35 cellular contexts compared by ENCODE assay signal in genomic region chr2:241974096-241974495, GRCh38.
"Had no signal": no experiment of that assay in that cellular context is flagged by ENCODE, and none has a peak within 500 bp of the region (broad histone marks: within the 10 kb centered on the region; RNA-seq: fewer than 3 reads in every experiment).

No MANE protein-coding gene starts in this region.

- H3K36me3 ChIP-seq: adrenal gland had no signal

- H3K4me3 ChIP-seq: adrenal gland, body of pancreas, coronary artery, dorsolateral prefrontal cortex had no signal

- ATAC-seq: activated CD4-positive, CD25-positive, alpha-beta regulatory T cell treated with anti-CD3 and anti-CD28 coated beads, Interleukin-2, amount 50 U/mL, for 24 hours; activated CD8-positive, alpha-beta T cell treated with anti-CD3 and anti-CD28 coated beads for 36 hours; activated naive CD8-positive, alpha-beta T cell treated with anti-CD3 and anti-CD28 coated beads, Interleukin-2, amount 50 U/mL, for 24 hours; body of pancreas; esophagus mucosa; T-helper 17 cell had no signal

- H3K4me1 ChIP-seq: adrenal gland had no signal

- FAIRE-seq: frontal cortex had no signal

- H3K9me3 ChIP-seq: adrenal gland, body of pancreas had no signal

- H3K4me3 Mint-ChIP-seq: activated B cell treated with CpG ODN at 0.5 μM for 24 hours; activated CD8-positive, alpha-beta T cell treated with anti-CD3 and anti-CD28 coated beads for 36 hours; activated naive CD4-positive, alpha-beta T cell treated with anti-CD3 and anti-CD28 coated beads for 36 hours; activated naive CD4-positive, alpha-beta T cell treated with anti-CD3 and anti-CD28 coated beads, Interleukin-2, amount 50 U/mL, for 24 hours; activated naive CD8-positive, alpha-beta T cell treated with anti-CD3 and anti-CD28 coated beads for 36 hours; activated naive CD8-positive, alpha-beta T cell treated with anti-CD3 and anti-CD28 coated beads, Interleukin-2, amount 50 U/mL, for 24 hours; activated T-helper 1 cell treated with anti-CD3 and anti-CD28 coated beads, Interleukin-12 subunit alpha, Interleukin-12 subunit beta, Interleukin-2, Interleukin-4 antibody, amounts not matched to agents 30 ng/mL and 10 ng/mL and 1 ng/mL, durations not matched to agents 14 hours and 24 hours and 36 hours; dendritic cell treated with granulocyte-macrophage colony-stimulating factor and Interleukin-4, amounts not matched to agents 40 ng/mL and 50 ng/mL, for 4 days; endodermal cell; T-helper 17 cell; T-helper 2 cell treated with Interferon-gamma antibody and Interleukin-4, amounts not matched to agents 5 μg/mL and 100 μg/mL, for 36 hours had no signal

- H3K27ac ChIP-seq: adrenal gland, body of pancreas, coronary artery, dorsolateral prefrontal cortex, WERI-Rb-1 had no signal

- H3K9me3 Mint-ChIP-seq: activated B cell treated with CpG ODN at 0.5 μM for 24 hours; activated CD8-positive, alpha-beta T cell treated with anti-CD3 and anti-CD28 coated beads for 36 hours; activated naive CD4-positive, alpha-beta T cell treated with anti-CD3 and anti-CD28 coated beads, Interleukin-2, amount 50 U/mL, for 24 hours; activated naive CD8-positive, alpha-beta T cell treated with anti-CD3 and anti-CD28 coated beads, Interleukin-2, amount 50 U/mL, for 24 hours; activated T-helper 1 cell treated with anti-CD3 and anti-CD28 coated beads, Interleukin-12 subunit alpha, Interleukin-12 subunit beta, Interleukin-2, Interleukin-4 antibody, amounts not matched to agents 30 ng/mL and 10 ng/mL and 1 ng/mL, durations not matched to agents 14 hours and 24 hours and 36 hours; activated T-helper 2 cell treated with anti-CD3 and anti-CD28 coated beads, Interferon-gamma antibody, Interleukin-2, Interleukin-4, amounts not matched to agents 10 μg/mL and 5 μg/mL and 100 μg/mL, durations not matched to agents 14 hours and 24 hours and 36 hours; endodermal cell; T-helper 2 cell treated with Interferon-gamma antibody and Interleukin-4, amounts not matched to agents 5 μg/mL and 100 μg/mL, for 36 hours had no signal

- H3K27me3 Mint-ChIP-seq: activated B cell treated with CpG ODN at 0.5 μM for 24 hours; activated CD8-positive, alpha-beta T cell treated with anti-CD3 and anti-CD28 coated beads for 36 hours; activated naive CD4-positive, alpha-beta T cell treated with anti-CD3 and anti-CD28 coated beads, Interleukin-2, amount 50 U/mL, for 24 hours; activated naive CD8-positive, alpha-beta T cell treated with anti-CD3 and anti-CD28 coated beads for 36 hours; activated naive CD8-positive, alpha-beta T cell treated with anti-CD3 and anti-CD28 coated beads, Interleukin-2, amount 50 U/mL, for 24 hours; dendritic cell treated with granulocyte-macrophage colony-stimulating factor and Interleukin-4, amounts not matched to agents 40 ng/mL and 50 ng/mL, for 4 days; T-helper 17 cell had no signal

- H3K27me3 ChIP-seq: adrenal gland, body of pancreas, dorsolateral prefrontal cortex had no signal

- DNase-seq: activated B cell treated with CpG ODN at 0.5 μM for 24 hours; activated CD4-positive, alpha-beta T cell treated with anti-CD3 and anti-CD28 coated beads for 48 hours; activated CD4-positive, alpha-beta T cell treated with anti-CD3 and anti-CD28 coated beads, Interleukin-2, amount 50 U/mL, for 1 hour; activated CD4-positive, alpha-beta T cell treated with anti-CD3 and anti-CD28 coated beads, Interleukin-2, amount 50 U/mL, for 48 hours; activated CD8-positive, alpha-beta memory T cell treated with anti-CD3 and anti-CD28 coated beads for 24 hours; activated CD8-positive, alpha-beta memory T cell treated with anti-CD3 and anti-CD28 coated beads, Interleukin-2, amount 50 U/mL, for 4 hours; activated CD8-positive, alpha-beta T cell treated with anti-CD3 and anti-CD28 coated beads for 36 hours; activated effector memory CD4-positive, alpha-beta T cell treated with anti-CD3 and anti-CD28 coated beads, Interleukin-2, amount 50 U/mL, for 16 hours; activated naive CD4-positive, alpha-beta T cell treated with anti-CD3 and anti-CD28 coated beads for 36 hours; activated naive CD8-positive, alpha-beta T cell treated with anti-CD3 and anti-CD28 coated beads for 36 hours; activated naive CD8-positive, alpha-beta T cell treated with anti-CD3 and anti-CD28 coated beads, Interleukin-2, amount 50 U/mL, for 24 hours; activated T-cell treated with anti-CD3 and anti-CD28 coated beads, Interleukin-2, amount 50 U/mL, for 1 hour; activated T-cell treated with anti-CD3 and anti-CD28 coated beads, Interleukin-2, amount 50 U/mL, for 48 hours; adrenal gland; amygdala; aorta; central memory CD4-positive, alpha-beta T cell; effector memory CD4-positive, alpha-beta T cell; endodermal cell; foreskin fibroblast; T-helper 1 cell; T-helper 17 cell; T1000; WERI-Rb-1 had no signal

- H3K27ac Mint-ChIP-seq: activated B cell treated with CpG ODN at 0.5 μM for 24 hours; activated CD8-positive, alpha-beta T cell treated with anti-CD3 and anti-CD28 coated beads for 36 hours; activated naive CD4-positive, alpha-beta T cell treated with anti-CD3 and anti-CD28 coated beads for 36 hours; activated naive CD4-positive, alpha-beta T cell treated with anti-CD3 and anti-CD28 coated beads, Interleukin-2, amount 50 U/mL, for 24 hours; activated naive CD8-positive, alpha-beta T cell treated with anti-CD3 and anti-CD28 coated beads for 36 hours; activated naive CD8-positive, alpha-beta T cell treated with anti-CD3 and anti-CD28 coated beads, Interleukin-2, amount 50 U/mL, for 24 hours; activated T-helper 1 cell treated with anti-CD3 and anti-CD28 coated beads, Interleukin-12 subunit alpha, Interleukin-12 subunit beta, Interleukin-2, Interleukin-4 antibody, amounts not matched to agents 30 ng/mL and 10 ng/mL and 1 ng/mL, durations not matched to agents 14 hours and 24 hours and 36 hours; activated T-helper 2 cell treated with anti-CD3 and anti-CD28 coated beads, Interferon-gamma antibody, Interleukin-2, Interleukin-4, amounts not matched to agents 10 μg/mL and 5 μg/mL and 100 μg/mL, durations not matched to agents 14 hours and 24 hours and 36 hours; dendritic cell treated with granulocyte-macrophage colony-stimulating factor and Interleukin-4, amounts not matched to agents 40 ng/mL and 50 ng/mL, for 4 days; endodermal cell; T-helper 2 cell treated with Interferon-gamma antibody and Interleukin-4, amounts not matched to agents 5 μg/mL and 100 μg/mL, for 36 hours had no signal

- H3K4me1 Mint-ChIP-seq: activated naive CD4-positive, alpha-beta T cell treated with anti-CD3 and anti-CD28 coated beads, Interleukin-2, amount 50 U/mL, for 24 hours; endodermal cell had no signal
